Comparison of ENCODE assay signal across 8 cellular contexts in genomic region chr15:40436892-40437753, GRCh38. TPM values are rescaled to one million over a fixed set of nuclear protein-coding genes. Genes with fewer than 3 reads are reported as not detected.
DNase-seq lines count a peak whose midpoint lies in the region; ATAC-seq and TF ChIP-seq lines count a peak whose summit lies in the region.
"Had no signal": no experiment of that assay in that cellular context is flagged by ENCODE, and none has a peak within 500 bp of the region (broad histone marks: within the 10 kb centered on the region; RNA-seq: fewer than 3 reads in every experiment).

No MANE protein-coding gene starts in this region.

- DNase-seq in activated CD4-positive, alpha-beta T cell treated with anti-CD3 and anti-CD28 coated beads, Interleukin-2, amount 10 ng/mL, durations not matched to agents 24 days and 14 days: peak; percentile 58
- DNase-seq in activated CD4-positive, alpha-beta T cell treated with anti-CD3 and anti-CD28 coated beads for 48 hours: no peak
- DNase-seq in erythroblast (lab: John Stamatoyannopoulos, UW) (peak; percentile 42 to 43), dermis blood vessel endothelial cell (no peak)
- DNase-seq: GOT3, NCI-H345 had no signal

- H3K4me1 ChIP-seq in stomach smooth muscle (ENCODE audit: control insufficient read depth, insufficient read depth, low read length): peaks cover 28% of the 10 kb centered on the region

- H3K27me3 ChIP-seq in stomach smooth muscle (ENCODE audit: control insufficient read depth in 1 of 2, insufficient read depth in 2 of 2, low read length in 2 of 2): peaks cover 6 to 13% of the 10 kb centered on the region in 2 donors

- ATAC-seq in HG03097 (IDR thresholded peaks at IDR 0.05; ENCODE audit: low FRiP score, unreplicated experiment): no peak

- peaks cover 21% of the 10 kb centered on the region for H3K4me1 Mint-ChIP-seq in activated CD4-positive, alpha-beta T cell treated with anti-CD3 and anti-CD28 coated beads, Interleukin-2, amount 10 ng/mL, durations not matched to agents 24 days and 14 days

- H3K9me3 Mint-ChIP-seq in activated CD4-positive, alpha-beta T cell treated with anti-CD3 and anti-CD28 coated beads, Interleukin-2, amount 10 ng/mL, durations not matched to agents 24 days and 14 days: no peaks in the 10 kb centered on the region

- no peak for TF ChIP-seq POLR2A in erythroblast (IDR thresholded peaks at IDR 0.05; ENCODE audit: low read length)

- no peak overlapping the region for H3K9ac ChIP-seq in stomach smooth muscle (ENCODE audit: low read length in 2 of 2)

- peaks cover 64% of the 10 kb centered on the region for H3K27me3 Mint-ChIP-seq in activated CD4-positive, alpha-beta T cell treated with anti-CD3 and anti-CD28 coated beads, Interleukin-2, amount 10 ng/mL, durations not matched to agents 24 days and 14 days

- peaks cover 4% of the 10 kb centered on the region for H3K36me3 Mint-ChIP-seq in activated CD4-positive, alpha-beta T cell treated with anti-CD3 and anti-CD28 coated beads, Interleukin-2, amount 10 ng/mL, durations not matched to agents 24 days and 14 days (ENCODE audit: low read depth)

- no peak overlapping the region for H3K27ac ChIP-seq in stomach smooth muscle (ENCODE audit: low read length)

- no peak overlapping the region for H3K27ac Mint-ChIP-seq in activated CD4-positive, alpha-beta T cell treated with anti-CD3 and anti-CD28 coated beads, Interleukin-2, amount 10 ng/mL, durations not matched to agents 24 days and 14 days

- peak overlapping the region; percentile 57 for H3K4me3 Mint-ChIP-seq in activated CD4-positive, alpha-beta T cell treated with anti-CD3 and anti-CD28 coated beads, Interleukin-2, amount 10 ng/mL, durations not matched to agents 24 days and 14 days

- intact Hi-C loops in activated CD4-positive, alpha-beta T cell treated with anti-CD3 and anti-CD28 coated beads, Interleukin-2, amount 10 ng/mL, durations not matched to agents 24 days and 14 days (cut with micrococcal nuclease): no loop called here

- H3K9me3 ChIP-seq in stomach smooth muscle (ENCODE audit: control insufficient read depth in 2 of 2, low read length in 2 of 2): no peaks in the 10 kb centered on the region

- H3K4me3 ChIP-seq in stomach smooth muscle (ENCODE audit: low read length in 2 of 2): peak overlapping the region; percentile 48 to 69

- H3K36me3 ChIP-seq in stomach smooth muscle (ENCODE audit: control insufficient read depth in 2 of 2, insufficient read depth in 2 of 2, low read length in 2 of 2): no peaks in the 10 kb centered on the region

RNA-seq across cellular contexts. Expression of gene BAHD1, which starts 3.6 kb away (rescaled TPM):
- 23.9 and 26.2 TPM in 2 replicates for total RNA-seq in activated CD4-positive, alpha-beta T cell treated with anti-CD3 and anti-CD28 coated beads, Interleukin-2, amount 10 ng/mL, durations not matched to agents 24 days and 14 days
- 9.5 and 12.0 TPM in 2 replicates for total RNA-seq in dermis blood vessel endothelial cell

RNA-seq across cellular contexts. Expression of gene IVD, which starts 31.5 kb away (rescaled TPM):
- 66.6 and 70.7 TPM in 2 replicates for total RNA-seq in activated CD4-positive, alpha-beta T cell treated with anti-CD3 and anti-CD28 coated beads, Interleukin-2, amount 10 ng/mL, durations not matched to agents 24 days and 14 days
- 45.4 and 64.5 TPM in 2 replicates for total RNA-seq in dermis blood vessel endothelial cell

RNA-seq across cellular contexts. Expression of gene CHST14, which starts 33.7 kb away (rescaled TPM):
- 9.0 and 9.7 TPM in 2 replicates for total RNA-seq in activated CD4-positive, alpha-beta T cell treated with anti-CD3 and anti-CD28 coated beads, Interleukin-2, amount 10 ng/mL, durations not matched to agents 24 days and 14 days
- 11.7 and 19.7 TPM in 2 replicates for total RNA-seq in dermis blood vessel endothelial cell

RNA-seq across cellular contexts. Expression of gene KNSTRN, which starts 54.6 kb away (rescaled TPM):
- 50.4 and 52.9 TPM in 2 replicates for total RNA-seq in activated CD4-positive, alpha-beta T cell treated with anti-CD3 and anti-CD28 coated beads, Interleukin-2, amount 10 ng/mL, durations not matched to agents 24 days and 14 days
- total RNA-seq in dermis blood vessel endothelial cell: 36.8 and 61.2 TPM in 2 replicates

Comparison
In these comparisons a context has a peak if more than half of its experiments do, and no peak if none do; other contexts are left out.
1. DNase-seq: peak in activated CD4-positive, alpha-beta T cell treated with anti-CD3 and anti-CD28 coated beads, Interleukin-2, amount 10 ng/mL, durations not matched to agents 24 days and 14 days (single experiment) and erythroblast (2 of 2); none in activated CD4-positive, alpha-beta T cell treated with anti-CD3 and anti-CD28 coated beads for 48 hours (single experiment) and dermis blood vessel endothelial cell (single experiment).